27 cellular contexts compared by ENCODE assay signal in genomic region chr12:39627914-39628313, GRCh38. TPM values are rescaled to one million over a fixed set of nuclear protein-coding genes. Genes with fewer than 3 reads are reported as not detected.
DNase-seq lines count a peak whose midpoint lies in the region; ATAC-seq lines count a peak whose summit lies in the region.
"Had no signal": no experiment of that assay in that cellular context is flagged by ENCODE, and none has a peak within 500 bp of the region (broad histone marks: within the 10 kb centered on the region; RNA-seq: fewer than 3 reads in every experiment).

No MANE protein-coding gene starts in this region.

- H3K4me1 Mint-ChIP-seq in activated naive CD4-positive, alpha-beta T cell treated with anti-CD3 and anti-CD28 coated beads for 36 hours (ENCODE audit: low read depth) = peaks cover 60% of the 10 kb centered on the region
- peaks cover 37% of the 10 kb centered on the region for H3K4me1 Mint-ChIP-seq in T-helper 1 cell treated with Interleukin-12 subunit alpha and Interleukin-12 subunit beta and Interleukin-4 antibody, amounts not matched to agents 30 μg/mL and 1 μg/mL, for 36 hours (ENCODE audit: low read depth)
- peaks cover 62% of the 10 kb centered on the region for H3K4me1 Mint-ChIP-seq in activated naive CD8-positive, alpha-beta T cell treated with anti-CD3 and anti-CD28 coated beads, Interleukin-2, amount 50 U/mL, for 24 hours
- H3K4me1 Mint-ChIP-seq in stimulated activated naive CD8-positive, alpha-beta T cell treated with anti-CD3 and anti-CD28 coated beads, Interleukin-15, amount 100 ng/mL, for 72 hours = peaks cover 66% of the 10 kb centered on the region
- H3K4me1 Mint-ChIP-seq: nephron had no signal

- peaks cover 4% of the 10 kb centered on the region for H3K36me3 Mint-ChIP-seq in activated naive CD4-positive, alpha-beta T cell treated with anti-CD3 and anti-CD28 coated beads for 36 hours (ENCODE audit: low read depth)
- H3K36me3 Mint-ChIP-seq in T-helper 1 cell treated with Interleukin-12 subunit alpha and Interleukin-12 subunit beta and Interleukin-4 antibody, amounts not matched to agents 30 μg/mL and 1 μg/mL, for 36 hours (ENCODE audit: low read depth) = peaks cover 13% of the 10 kb centered on the region
- H3K36me3 Mint-ChIP-seq in activated naive CD8-positive, alpha-beta T cell treated with anti-CD3 and anti-CD28 coated beads, Interleukin-2, amount 50 U/mL, for 24 hours (ENCODE audit: low read depth) = no peaks in the 10 kb centered on the region
- H3K36me3 Mint-ChIP-seq: WTC11 had no signal

- CTCF ChIA-PET in activated naive CD4-positive, alpha-beta T cell treated with anti-CD3 and anti-CD28 coated beads for 36 hours (lab: Charles Lee) = interaction anchor here (1.6 to 2.5 kb wide), 2 partner anchors 8 to 16 kb away, joined by 4 to 9 read pairs; partner anchors contain the start of gene ABCD2

- H3K27ac Mint-ChIP-seq in activated naive CD4-positive, alpha-beta T cell treated with anti-CD3 and anti-CD28 coated beads for 36 hours = peak overlapping the region; percentile 93
- H3K27ac Mint-ChIP-seq in T-helper 1 cell treated with Interleukin-12 subunit alpha and Interleukin-12 subunit beta and Interleukin-4 antibody, amounts not matched to agents 30 μg/mL and 1 μg/mL, for 36 hours = peak overlapping the region; percentile 82
- H3K27ac Mint-ChIP-seq in activated naive CD8-positive, alpha-beta T cell treated with anti-CD3 and anti-CD28 coated beads, Interleukin-2, amount 50 U/mL, for 24 hours = peak overlapping the region; percentile 87
- peak overlapping the region; percentile 87 to 90 for H3K27ac Mint-ChIP-seq in stimulated activated naive CD8-positive, alpha-beta T cell treated with anti-CD3 and anti-CD28 coated beads, Interleukin-15, amount 100 ng/mL, for 72 hours
- H3K27ac Mint-ChIP-seq: nephron, WTC11 had no signal

- no peaks in the 10 kb centered on the region for H3K9me3 Mint-ChIP-seq in activated naive CD4-positive, alpha-beta T cell treated with anti-CD3 and anti-CD28 coated beads for 36 hours
- H3K9me3 Mint-ChIP-seq in T-helper 1 cell treated with Interleukin-12 subunit alpha and Interleukin-12 subunit beta and Interleukin-4 antibody, amounts not matched to agents 30 μg/mL and 1 μg/mL, for 36 hours = peaks cover 5% of the 10 kb centered on the region
- H3K9me3 Mint-ChIP-seq in activated naive CD8-positive, alpha-beta T cell treated with anti-CD3 and anti-CD28 coated beads, Interleukin-2, amount 50 U/mL, for 24 hours = no peaks in the 10 kb centered on the region
- H3K9me3 Mint-ChIP-seq in stimulated activated naive CD8-positive, alpha-beta T cell treated with anti-CD3 and anti-CD28 coated beads, Interleukin-15, amount 100 ng/mL, for 72 hours = peaks cover 0 to 7% of the 10 kb centered on the region in 2 donors
- H3K9me3 Mint-ChIP-seq: nephron, WTC11 had no signal

- peak overlapping the region; percentile 25 for H3K4me3 Mint-ChIP-seq in activated naive CD4-positive, alpha-beta T cell treated with anti-CD3 and anti-CD28 coated beads for 36 hours
- H3K4me3 Mint-ChIP-seq in T-helper 1 cell treated with Interleukin-12 subunit alpha and Interleukin-12 subunit beta and Interleukin-4 antibody, amounts not matched to agents 30 μg/mL and 1 μg/mL, for 36 hours = peak overlapping the region; percentile 52
- peak overlapping the region; percentile 47 for H3K4me3 Mint-ChIP-seq in activated naive CD8-positive, alpha-beta T cell treated with anti-CD3 and anti-CD28 coated beads, Interleukin-2, amount 50 U/mL, for 24 hours
- peak overlapping the region; percentile 65 to 76 for H3K4me3 Mint-ChIP-seq in stimulated activated naive CD8-positive, alpha-beta T cell treated with anti-CD3 and anti-CD28 coated beads, Interleukin-15, amount 100 ng/mL, for 72 hours
- H3K4me3 Mint-ChIP-seq: nephron, WTC11 had no signal

- peak; percentile 79 for ATAC-seq in activated naive CD8-positive, alpha-beta T cell treated with anti-CD3 and anti-CD28 coated beads, Interleukin-2, amount 50 U/mL, for 24 hours
- peak; percentile 91 for ATAC-seq in stimulated activated naive CD8-positive, alpha-beta T cell treated with anti-CD3 and anti-CD28 coated beads, Interleukin-15, amount 100 ng/mL, for 72 hours
- ATAC-seq in GM21367 (IDR thresholded peaks at IDR 0.05; ENCODE audit: unreplicated experiment) = no peak
- ATAC-seq: HCT116, left lung, pancreas, upper lobe of right lung, WTC11 had no signal

- intact Hi-C loops in activated naive CD4-positive, alpha-beta T cell treated with anti-CD3 and anti-CD28 coated beads for 36 hours (cut with micrococcal nuclease) = loop anchor here (1.0 to 10.0 kb wide), 6 partner anchors 8 to 853 kb away; partner anchors contain the start of genes CPNE8 and SLC2A13

- H3K27me3 Mint-ChIP-seq in activated naive CD4-positive, alpha-beta T cell treated with anti-CD3 and anti-CD28 coated beads for 36 hours (ENCODE audit: low read depth) = no peaks in the 10 kb centered on the region
- no peaks in the 10 kb centered on the region for H3K27me3 Mint-ChIP-seq in T-helper 1 cell treated with Interleukin-12 subunit alpha and Interleukin-12 subunit beta and Interleukin-4 antibody, amounts not matched to agents 30 μg/mL and 1 μg/mL, for 36 hours (ENCODE audit: low read depth)
- H3K27me3 Mint-ChIP-seq in activated naive CD8-positive, alpha-beta T cell treated with anti-CD3 and anti-CD28 coated beads, Interleukin-2, amount 50 U/mL, for 24 hours = no peaks in the 10 kb centered on the region
- H3K27me3 Mint-ChIP-seq in stimulated activated naive CD8-positive, alpha-beta T cell treated with anti-CD3 and anti-CD28 coated beads, Interleukin-15, amount 100 ng/mL, for 72 hours = no peaks in the 10 kb centered on the region

- peak; percentile 41 for DNase-seq in activated naive CD4-positive, alpha-beta T cell treated with anti-CD3 and anti-CD28 coated beads for 36 hours
- no peak for DNase-seq in activated naive CD4-positive, alpha-beta T cell treated with Interleukin-2 at 50 U/mL for 16 hours
- no peak for DNase-seq in activated naive CD8-positive, alpha-beta T cell treated with anti-CD3 and anti-CD28 coated beads, Interleukin-2, amount 50 U/mL, for 24 hours
- DNase-seq in stimulated activated naive CD8-positive, alpha-beta T cell treated with anti-CD3 and anti-CD28 coated beads, Interleukin-15, amount 100 ng/mL, for 72 hours = peak; percentile 17 to 43
- DNase-seq in HCEC 1CT (no peak), D341Med (ENCODE audit: low spot score) (no peak)
- DNase-seq: ACHN; activated gamma-delta T cell treated with Interleukin-2 at 50 U/mL for 16 hours; brain microvascular endothelial cell; C1 segment of cervical spinal cord; effector CD8-positive, alpha-beta T cell; foreskin melanocyte; hippocampal formation; left lung; NCI-H1694 treated with DMSO at 0.1 percent for 48 hours; pancreas; SK-N-SH; stimulated activated CD4-positive, alpha-beta T cell treated with anti-CD3 and anti-CD28 coated beads, Interleukin-12 subunit alpha, Interleukin-12 subunit beta, amount 100 ng/mL, for 4 hours; stimulated activated CD4-positive, alpha-beta T cell treated with anti-CD3 and anti-CD28 coated beads, Interleukin-4, amount 100 ng/mL, for 4 hours; substantia nigra; T-helper 9 cell; upper lobe of right lung had no signal

RNA-seq across cellular contexts. Expression of gene ABCD2, which starts 8.3 kb away (rescaled TPM):
- 1 to 10 TPM; 8.6 to 9.1 TPM for total RNA-seq in activated naive CD4-positive, alpha-beta T cell treated with anti-CD3 and anti-CD28 coated beads for 36 hours
- total RNA-seq: WTC11 had no signal

Comparison
In these comparisons a context has a peak if more than half of its experiments do, and no peak if none do; other contexts are left out.
1. DNase-seq: peak in activated naive CD4-positive, alpha-beta T cell treated with anti-CD3 and anti-CD28 coated beads for 36 hours (single experiment) and stimulated activated naive CD8-positive, alpha-beta T cell treated with anti-CD3 and anti-CD28 coated beads, Interleukin-15, amount 100 ng/mL, for 72 hours (2 of 2); none in activated naive CD4-positive, alpha-beta T cell treated with Interleukin-2 at 50 U/mL for 16 hours (single experiment), activated naive CD8-positive, alpha-beta T cell treated with anti-CD3 and anti-CD28 coated beads, Interleukin-2, amount 50 U/mL, for 24 hours (single experiment), HCEC 1CT (single experiment) and D341Med (single experiment).
2. Peak in every context shown above with its lines, with median percentiles within 50 percentile points of each other: H3K27ac Mint-ChIP-seq and H3K4me3 Mint-ChIP-seq.